Comparison of ENCODE assay signal across 22 cellular contexts in the genomic region with DNA sequence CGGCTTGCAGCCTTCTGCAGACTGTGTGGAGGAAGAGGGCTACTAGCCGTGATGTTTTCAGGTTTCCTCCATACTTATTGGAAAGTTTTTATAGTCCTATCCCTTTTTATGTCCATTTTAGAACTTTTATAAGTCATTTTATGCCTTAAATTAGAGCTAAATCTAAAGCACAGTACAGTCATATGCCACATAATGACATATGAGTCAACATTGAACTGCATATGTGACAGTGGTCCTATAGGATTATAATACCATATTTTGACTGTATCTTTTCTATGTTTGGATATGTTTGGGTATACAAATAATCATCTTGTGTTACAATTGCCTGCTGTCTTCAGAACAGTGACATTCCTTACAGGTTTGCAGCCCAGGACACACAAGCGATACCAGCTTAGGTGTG.
"Had no signal": no experiment of that assay in that cellular context is flagged by ENCODE, and none has a peak within 500 bp of the region (broad histone marks: within the 10 kb centered on the region; RNA-seq: fewer than 3 reads in every experiment).

No MANE protein-coding gene starts in this region.

- H2AFZ ChIP-seq: hepatocyte had no signal

- H3K4me2 ChIP-seq: hepatocyte had no signal

- H3K27ac Mint-ChIP-seq: naive thymus-derived CD4-positive, alpha-beta T cell; progenitor cell of endocrine pancreas; stimulated activated naive B cell treated with anti-CD40 and anti-IgM and Interleukin-4, amounts not matched to agents 10 μg/mL and 1 μg/mL and 100 μg/mL, for 72 hours; stimulated activated naive CD8-positive, alpha-beta T cell treated with anti-CD3 and anti-CD28 coated beads, Interleukin-15, Interleukin-2, amounts not matched to agents 100 ng/mL and 50 ng/mL, for 24 hours had no signal

- ATAC-seq: mucosa of descending colon; naive thymus-derived CD4-positive, alpha-beta T cell; natural killer cell treated with Interleukin-12 subunit alpha and Interleukin-12 subunit beta and Interleukin-15 and Interleukin-18, amount 100 ng/mL, for 72 hours; right lobe of liver; stimulated activated naive B cell treated with anti-CD40 and anti-IgM and Interleukin-4, amounts not matched to agents 10 μg/mL and 1 μg/mL and 100 μg/mL, for 72 hours had no signal

- H3K27me3 ChIP-seq: hepatocyte, ovary, right atrium auricular region, right lobe of liver, tibial nerve, upper lobe of left lung, vagina had no signal

- H3K4me3 ChIP-seq: hepatocyte, left ventricle myocardium inferior, lung, mucosa of descending colon, ovary, right atrium auricular region, right lobe of liver, smooth muscle cell, tibial nerve, upper lobe of left lung, vagina had no signal

- H3K9me3 ChIP-seq: left ventricle myocardium inferior, mucosa of descending colon, ovary, right atrium auricular region, right lobe of liver, tibial nerve, upper lobe of left lung, vagina had no signal

- H3K4me3 Mint-ChIP-seq: naive thymus-derived CD4-positive, alpha-beta T cell; natural killer cell treated with Interleukin-12 subunit alpha and Interleukin-12 subunit beta and Interleukin-15 and Interleukin-18, amount 100 ng/mL, for 72 hours; stimulated activated naive B cell treated with anti-CD40 and anti-IgM and Interleukin-4, amounts not matched to agents 10 μg/mL and 1 μg/mL and 100 μg/mL, for 72 hours; stimulated activated naive CD8-positive, alpha-beta T cell treated with anti-CD3 and anti-CD28 coated beads, Interleukin-15, Interleukin-2, amounts not matched to agents 100 ng/mL and 50 ng/mL, for 24 hours had no signal

- H3K9me3 Mint-ChIP-seq: natural killer cell treated with Interleukin-12 subunit alpha and Interleukin-12 subunit beta and Interleukin-15 and Interleukin-18, amount 100 ng/mL, for 72 hours; stimulated activated naive CD8-positive, alpha-beta T cell treated with anti-CD3 and anti-CD28 coated beads, Interleukin-15, Interleukin-2, amounts not matched to agents 100 ng/mL and 50 ng/mL, for 24 hours had no signal

- H3K27me3 Mint-ChIP-seq: natural killer cell treated with Interleukin-12 subunit alpha and Interleukin-12 subunit beta and Interleukin-15 and Interleukin-18, amount 100 ng/mL, for 72 hours; progenitor cell of endocrine pancreas; stimulated activated naive B cell treated with anti-CD40 and anti-IgM and Interleukin-4, amounts not matched to agents 10 μg/mL and 1 μg/mL and 100 μg/mL, for 72 hours; stimulated activated naive CD8-positive, alpha-beta T cell treated with anti-CD3 and anti-CD28 coated beads, Interleukin-15, Interleukin-2, amounts not matched to agents 100 ng/mL and 50 ng/mL, for 24 hours had no signal

- H3K36me3 Mint-ChIP-seq: stimulated activated naive B cell treated with anti-CD40 and anti-IgM and Interleukin-4, amounts not matched to agents 10 μg/mL and 1 μg/mL and 100 μg/mL, for 72 hours had no signal

- H3K27ac ChIP-seq: hepatocyte, left ventricle myocardium inferior, ovary, right atrium auricular region, right lobe of liver, tibial nerve, upper lobe of left lung, vagina had no signal

- DNase-seq: left ventricle myocardium inferior; midbrain; mucosa of descending colon; naive thymus-derived CD4-positive, alpha-beta T cell; ovary; right lobe of liver; stimulated activated CD4-positive, alpha-beta T cell treated with anti-CD3 and anti-CD28 coated beads, Interleukin-1b, Interleukin-23, amount 100 ng/mL, for 48 hours; stimulated activated CD4-positive, alpha-beta T cell treated with anti-CD3 and anti-CD28 coated beads, Interleukin-2, amount 100 ng/mL, for 48 hours; stimulated activated CD4-positive, alpha-beta T cell treated with anti-CD3 and anti-CD28 coated beads, Interleukin-4, amount 100 ng/mL, for 4 hours; stimulated activated CD8-positive, alpha-beta memory T cell treated with anti-CD3 and anti-CD28 coated beads, Interleukin-4, amount 100 ng/mL, for 48 hours; stimulated activated naive B cell treated with anti-CD40 and anti-IgM and Interleukin-4, amounts not matched to agents 10 μg/mL and 1 μg/mL and 100 μg/mL, for 72 hours; substantia nigra; upper lobe of left lung had no signal

- H3K36me3 ChIP-seq: left ventricle myocardium inferior, ovary, right atrium auricular region, right lobe of liver, tibial nerve, upper lobe of left lung, vagina had no signal
